20 cellular contexts compared by ENCODE assay signal in genomic region chr10:104492349-104492940, GRCh38.
A peak's percentile ranks its signal among the peaks of the same experiment; 100 is the strongest.
DNase-seq lines count a peak whose midpoint lies in the region; ATAC-seq and TF ChIP-seq lines count a peak whose summit lies in the region.
"Had no signal": no experiment of that assay in that cellular context is flagged by ENCODE, and none has a peak within 500 bp of the region (broad histone marks: within the 10 kb centered on the region; RNA-seq: fewer than 3 reads in every experiment).

No MANE protein-coding gene starts in this region.

- peaks cover 6% of the 10 kb centered on the region for H3K4me1 Mint-ChIP-seq in nephron
- H3K4me1 Mint-ChIP-seq: activated naive CD4-positive, alpha-beta T cell treated with anti-CD3 and anti-CD28 coated beads, Interleukin-2, amount 10 ng/mL, durations not matched to agents 7 days and 5 days had no signal

- H3K27me3 Mint-ChIP-seq in nephron (ENCODE audit: low read depth) = no peaks in the 10 kb centered on the region

- no peak overlapping the region for H3K4me3 ChIP-seq in LNCaP clone FGC (ENCODE audit: low read depth, low read length)
- H3K4me3 ChIP-seq in fibroblast of the aortic adventitia (ENCODE audit: low read depth, low read length) = no peak overlapping the region
- H3K4me3 ChIP-seq: ascending aorta, coronary artery, PC-9, SJSA1 had no signal

- no peaks in the 10 kb centered on the region for H3K36me3 Mint-ChIP-seq in nephron (ENCODE audit: low read depth)
- H3K36me3 Mint-ChIP-seq: activated naive CD4-positive, alpha-beta T cell treated with anti-CD3 and anti-CD28 coated beads, Interleukin-2, amount 10 ng/mL, durations not matched to agents 7 days and 5 days had no signal

- no peaks in the 10 kb centered on the region for H3K9me3 Mint-ChIP-seq in nephron
- H3K9me3 Mint-ChIP-seq: activated naive CD4-positive, alpha-beta T cell treated with anti-CD3 and anti-CD28 coated beads, Interleukin-2, amount 10 ng/mL, durations not matched to agents 7 days and 5 days; T-helper 2 cell treated with Interferon-gamma antibody and Interleukin-4, amounts not matched to agents 5 μg/mL and 100 μg/mL, for 36 hours had no signal

- no peak overlapping the region for H3K4me3 Mint-ChIP-seq in nephron
- H3K4me3 Mint-ChIP-seq: activated naive CD4-positive, alpha-beta T cell treated with anti-CD3 and anti-CD28 coated beads, Interleukin-2, amount 10 ng/mL, durations not matched to agents 7 days and 5 days; activated T-cell treated with anti-CD3 and anti-CD28 coated beads, Interleukin-2, amount 50 U/mL, for 4 hours; T-helper 2 cell treated with Interferon-gamma antibody and Interleukin-4, amounts not matched to agents 5 μg/mL and 100 μg/mL, for 36 hours had no signal

- peak overlapping the region; percentile 63 to 67 (median 65) for H3K27ac Mint-ChIP-seq in nephron
- H3K27ac Mint-ChIP-seq: activated naive CD4-positive, alpha-beta T cell treated with anti-CD3 and anti-CD28 coated beads, Interleukin-2, amount 10 ng/mL, durations not matched to agents 7 days and 5 days; progenitor cell of endocrine pancreas; T-helper 2 cell treated with Interferon-gamma antibody and Interleukin-4, amounts not matched to agents 5 μg/mL and 100 μg/mL, for 36 hours had no signal

- TF ChIP-seq CTCF in LNCaP clone FGC (IDR thresholded peaks at IDR 0.05; ENCODE audit: control insufficient read depth, extremely low read depth, insufficient read depth) (no peak), fibroblast of the aortic adventitia (IDR thresholded peaks at IDR 0.05; ENCODE audit: insufficient read depth, low read length) (no peak), nephron (IDR thresholded peaks at IDR 0.05; ENCODE audit: unreplicated experiment in 3 of 3) (no peak)

- no peak for ATAC-seq in GM18870 (IDR thresholded peaks at IDR 0.05; ENCODE audit: unreplicated experiment)
- ATAC-seq: activated CD4-positive, CD25-positive, alpha-beta regulatory T cell treated with anti-CD3 and anti-CD28 coated beads, Interleukin-2, amount 50 U/mL, for 24 hours; activated T-cell treated with anti-CD3 and anti-CD28 coated beads, Interleukin-2, amount 50 U/mL, for 4 hours had no signal

- DNase-seq in Ammon's horn (ENCODE audit: low spot score) (peak; percentile 61), LNCaP clone FGC (ENCODE audit: low read depth) (peak; percentile 98), fibroblast of the aortic adventitia (ENCODE audit: low read depth) (peak; percentile 7), NCI-H187 treated with DMSO at 0.1 percent for 48 hours (lab: John Stamatoyannopoulos, UW) (no peak), iPS-NIHi11 (ENCODE audit: low spot score) (no peak), T-helper 9 cell (no peak)
- DNase-seq: activated naive CD4-positive, alpha-beta T cell treated with anti-CD3 and anti-CD28 coated beads, Interleukin-2, amount 10 ng/mL, durations not matched to agents 7 days and 5 days; activated T-cell treated with anti-CD3 and anti-CD28 coated beads, Interleukin-2, amount 50 U/mL, for 4 hours; NCI-H1417; NCI-H2171; NCI-H748 treated with DMSO at 0.1 percent for 48 hours; PC-9 had no signal

Comparison
In these comparisons a context has a peak if more than half of its experiments do, and no peak if none do; other contexts are left out.
1. DNase-seq: peak in Ammon's horn (single experiment), LNCaP clone FGC (single experiment) and fibroblast of the aortic adventitia (single experiment); none in NCI-H187 treated with DMSO at 0.1 percent for 48 hours (single experiment), iPS-NIHi11 (single experiment) and T-helper 9 cell (single experiment).